ENCODE assay signal across 15 cellular contexts in the genomic region with DNA sequence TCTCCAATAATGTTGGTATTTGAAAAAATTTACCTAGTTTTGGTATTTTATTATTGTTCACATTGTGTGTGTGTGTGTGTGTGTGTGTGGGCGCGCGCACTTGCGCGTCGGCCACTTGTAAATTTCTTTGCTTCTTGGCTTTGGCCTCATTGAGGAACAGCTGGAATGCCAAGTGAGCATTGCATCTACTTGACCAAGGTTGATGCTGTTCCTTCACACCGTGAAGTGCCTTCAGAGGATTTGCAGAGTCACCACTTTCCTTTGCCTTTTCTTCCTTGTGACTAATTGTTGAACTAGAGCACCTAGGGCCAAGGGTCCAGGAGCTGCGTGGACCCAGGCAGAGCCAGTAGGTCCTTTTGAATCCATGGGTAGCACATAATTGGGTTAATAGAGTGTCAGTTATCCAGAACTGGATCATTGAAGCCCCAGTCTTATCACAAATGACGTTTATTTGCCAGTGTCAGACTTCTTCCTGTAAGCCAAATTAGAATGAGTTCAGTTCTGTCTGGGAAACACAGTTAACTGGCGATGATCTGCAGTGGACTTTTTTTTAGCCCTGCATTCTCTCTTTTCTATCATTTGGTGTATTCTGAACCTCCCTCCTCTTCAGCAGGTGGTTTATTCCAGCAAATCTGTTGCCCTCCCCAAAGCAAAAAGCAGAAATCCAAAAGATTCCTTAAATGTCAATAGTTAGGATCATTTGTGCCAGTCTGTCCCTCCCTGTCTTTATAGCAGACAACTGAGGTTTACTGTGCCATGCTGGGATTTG. TPM values are rescaled to one million over a fixed set of nuclear protein-coding genes. Genes with fewer than 3 reads are reported as not detected.
A peak's percentile ranks its signal among the peaks of the same experiment; 100 is the strongest.
DNase-seq lines count a peak whose midpoint lies in the region; ATAC-seq and TF ChIP-seq lines count a peak whose summit lies in the region.
"Had no signal": no experiment of that assay in that cellular context is flagged by ENCODE, and none has a peak within 500 bp of the region (broad histone marks: within the 10 kb centered on the region; RNA-seq: fewer than 3 reads in every experiment).

No MANE protein-coding gene starts in this region.

- H3K27me3 ChIP-seq in right lobe of liver: no peaks in the 10 kb centered on the region
- no peaks in the 10 kb centered on the region for H3K27me3 ChIP-seq in transverse colon

- TF ChIP-seq CTCF in right lobe of liver (IDR thresholded peaks at IDR 0.05): no peak
- TF ChIP-seq CTCF in transverse colon (IDR thresholded peaks at IDR 0.05): no peak

- peaks cover 0 to 15% (median 0%) of the 10 kb centered on the region in 4 donors for H3K36me3 ChIP-seq in right lobe of liver
- no peaks in the 10 kb centered on the region for H3K36me3 ChIP-seq in transverse colon
- H3K36me3 ChIP-seq: SJSA1 had no signal

- TF ChIP-seq POLR2A in right lobe of liver (IDR thresholded peaks at IDR 0.05): no peak
- no peak for TF ChIP-seq POLR2A in transverse colon (IDR thresholded peaks at IDR 0.05)

- H3K9me3 Mint-ChIP-seq in activated naive CD4-positive, alpha-beta T cell treated with anti-CD3 and anti-CD28 coated beads for 36 hours: no peaks in the 10 kb centered on the region
- H3K9me3 Mint-ChIP-seq in activated naive CD4-positive, alpha-beta T cell treated with anti-CD3 and anti-CD28 coated beads, Interleukin-2, amount 50 U/mL, for 72 hours: no peaks in the 10 kb centered on the region
- H3K9me3 Mint-ChIP-seq in activated CD4-positive, alpha-beta memory T cell treated with anti-CD3 and anti-CD28 coated beads for 36 hours: no peaks in the 10 kb centered on the region
- H3K9me3 Mint-ChIP-seq: stimulated activated naive CD8-positive, alpha-beta T cell treated with anti-CD3 and anti-CD28 coated beads, Interleukin-15, amount 100 ng/mL, for 72 hours had no signal

- H3K4me3 ChIP-seq in right lobe of liver: no peak overlapping the region
- no peak overlapping the region for H3K4me3 ChIP-seq in transverse colon
- H3K4me3 ChIP-seq: SJSA1 had no signal

- ATAC-seq in activated naive CD4-positive, alpha-beta T cell treated with anti-CD3 and anti-CD28 coated beads, Interleukin-2, amount 50 U/mL, for 72 hours: no peak
- ATAC-seq in right lobe of liver (peak in 1 of 4 donors; percentile 2), GM21367 (IDR thresholded peaks at IDR 0.05; ENCODE audit: unreplicated experiment) (no peak)
- ATAC-seq: activated CD8-positive, alpha-beta memory T cell treated with anti-CD3 and anti-CD28 coated beads, Interleukin-2, amount 10 ng/mL, durations not matched to agents 7 days and 5 days; stimulated activated naive CD8-positive, alpha-beta T cell treated with anti-CD3 and anti-CD28 coated beads, Interleukin-15, amount 100 ng/mL, for 72 hours had no signal

- no peak for TF ChIP-seq EP300 in transverse colon (IDR thresholded peaks at IDR 0.05; ENCODE audit: low read depth)

- H3K4me1 Mint-ChIP-seq in activated naive CD4-positive, alpha-beta T cell treated with anti-CD3 and anti-CD28 coated beads for 36 hours (ENCODE audit: low read depth): peaks cover 50% of the 10 kb centered on the region
- H3K4me1 Mint-ChIP-seq in activated CD4-positive, alpha-beta memory T cell treated with anti-CD3 and anti-CD28 coated beads for 36 hours (ENCODE audit: low read depth): peaks cover 46% of the 10 kb centered on the region

- in situ Hi-C loops in transverse colon (cut with MboI; ENCODE audit: low pct_ligation_motif_present in 1 of 4, low pct_unique_long_range_greater_than_20kb in 1 of 4, low sequenced_read_pairs in 3 of 4): loop anchor here in 1 of 4 donors (25.0 kb wide), 1 partner anchor 173 kb away; no protein-coding TSS in a partner anchor

- H3K27me3 Mint-ChIP-seq in activated naive CD4-positive, alpha-beta T cell treated with anti-CD3 and anti-CD28 coated beads for 36 hours (ENCODE audit: low read depth): no peaks in the 10 kb centered on the region
- no peaks in the 10 kb centered on the region for H3K27me3 Mint-ChIP-seq in activated CD4-positive, alpha-beta memory T cell treated with anti-CD3 and anti-CD28 coated beads for 36 hours
- H3K27me3 Mint-ChIP-seq: stimulated activated naive CD8-positive, alpha-beta T cell treated with anti-CD3 and anti-CD28 coated beads, Interleukin-15, amount 100 ng/mL, for 72 hours had no signal

- H3K4me1 ChIP-seq in right lobe of liver (peaks cover 0 to 20% (median 0%) of the 10 kb centered on the region in 4 donors), transverse colon (peaks cover 13 to 38% (median 24%) of the 10 kb centered on the region in 4 donors)

- H3K36me3 Mint-ChIP-seq in activated naive CD4-positive, alpha-beta T cell treated with anti-CD3 and anti-CD28 coated beads for 36 hours (ENCODE audit: low read depth): peaks cover 26% of the 10 kb centered on the region
- H3K36me3 Mint-ChIP-seq in activated naive CD4-positive, alpha-beta T cell treated with anti-CD3 and anti-CD28 coated beads, Interleukin-2, amount 50 U/mL, for 72 hours: peaks cover 20 to 24% of the 10 kb centered on the region in 2 donors
- peaks cover 35% of the 10 kb centered on the region for H3K36me3 Mint-ChIP-seq in activated CD4-positive, alpha-beta memory T cell treated with anti-CD3 and anti-CD28 coated beads for 36 hours

- H3K27ac ChIP-seq in right lobe of liver: peak overlapping the region in 2 of 3 donors; percentile 7 to 51
- peak overlapping the region; percentile 35 to 93 (median 44) for H3K27ac ChIP-seq in transverse colon
- H3K27ac ChIP-seq: SJSA1 had no signal

- DNase-seq in activated naive CD4-positive, alpha-beta T cell treated with anti-CD3 and anti-CD28 coated beads for 36 hours: no peak
- no peak for DNase-seq in activated naive CD4-positive, alpha-beta T cell treated with anti-CD3 and anti-CD28 coated beads, Interleukin-2, amount 50 U/mL, for 72 hours (ENCODE audit: low spot score in 2 of 2)
- no peak for DNase-seq in activated CD4-positive, alpha-beta memory T cell treated with anti-CD3 and anti-CD28 coated beads for 36 hours
- DNase-seq in right lobe of liver (no peak), transverse colon (peak; percentile 43), hippocampal formation (lab: John Stamatoyannopoulos, UW) (no peak), NCI-H1105 treated with DMSO at 0.1 percent for 48 hours (lab: John Stamatoyannopoulos, UW) (no peak)
- DNase-seq: activated CD8-positive, alpha-beta memory T cell treated with anti-CD3 and anti-CD28 coated beads, Interleukin-2, amount 10 ng/mL, durations not matched to agents 7 days and 5 days; dermis blood vessel endothelial cell; DMS153; GOT3; KBM-7; stimulated activated naive CD8-positive, alpha-beta T cell treated with anti-CD3 and anti-CD28 coated beads, Interleukin-15, amount 100 ng/mL, for 72 hours had no signal

- H3K9me3 ChIP-seq in right lobe of liver: no peaks in the 10 kb centered on the region
- H3K9me3 ChIP-seq in transverse colon: no peaks in the 10 kb centered on the region
- H3K9me3 ChIP-seq: SJSA1 had no signal

- H3K4me3 Mint-ChIP-seq in activated naive CD4-positive, alpha-beta T cell treated with anti-CD3 and anti-CD28 coated beads for 36 hours: peak overlapping the region; percentile 91
- H3K4me3 Mint-ChIP-seq in activated CD4-positive, alpha-beta memory T cell treated with anti-CD3 and anti-CD28 coated beads for 36 hours: peak overlapping the region; percentile 55
- H3K4me3 Mint-ChIP-seq: activated CD8-positive, alpha-beta memory T cell treated with anti-CD3 and anti-CD28 coated beads, Interleukin-2, amount 10 ng/mL, durations not matched to agents 7 days and 5 days; stimulated activated naive CD8-positive, alpha-beta T cell treated with anti-CD3 and anti-CD28 coated beads, Interleukin-15, amount 100 ng/mL, for 72 hours had no signal

- CTCF ChIA-PET in activated naive CD4-positive, alpha-beta T cell treated with anti-CD3 and anti-CD28 coated beads for 36 hours (lab: Charles Lee): interaction anchor here (1.2 to 1.4 kb wide), 2 partner anchors 57 to 80 kb away, joined by 3 to 6 read pairs; no protein-coding TSS in a partner anchor
- CTCF ChIA-PET in activated CD4-positive, alpha-beta memory T cell treated with anti-CD3 and anti-CD28 coated beads for 36 hours (lab: Charles Lee): interaction anchor here (0.6 to 4.2 kb wide), 5 partner anchors 33 to 115 kb away, joined by 3 to 29 read pairs (median 3); no protein-coding TSS in a partner anchor

- POLR2A ChIA-PET in activated CD4-positive, alpha-beta memory T cell treated with anti-CD3 and anti-CD28 coated beads for 36 hours (lab: Charles Lee): interaction anchor here (1.0 to 1.9 kb wide), 3 partner anchors 33 to 57 kb away, joined by 4 to 5 read pairs (median 4); no protein-coding TSS in a partner anchor

- intact Hi-C loops in activated naive CD4-positive, alpha-beta T cell treated with anti-CD3 and anti-CD28 coated beads for 36 hours (cut with micrococcal nuclease): loop anchor here (1.0 to 5.0 kb wide), 5 partner anchors 57 to 553 kb away; a partner anchor contains a TSS
- intact Hi-C loops in activated CD4-positive, alpha-beta memory T cell treated with anti-CD3 and anti-CD28 coated beads for 36 hours (cut with micrococcal nuclease): loop anchor here (5.0 to 10.0 kb wide), 4 partner anchors 111 to 1568 kb away; a partner anchor contains a TSS
- intact Hi-C loops in right lobe of liver (cut with DNase I) (no loop called here), transverse colon (cut with DNase I; ENCODE audit: low total_unique reads) (no loop called here)

- 89% methylated on average over 10 of the region's 10 CpGs for WGBS in right lobe of liver (ENCODE audit: insufficient coverage, low coverage, low lambda C conversion rate, missing lambda C conversion rate)
- WGBS in transverse colon (ENCODE audit: low coverage in 1 of 2), 2 donors: 66 to 79% methylated on average over 2 to 10 of the region's 10 CpGs

- H3K27ac Mint-ChIP-seq in activated naive CD4-positive, alpha-beta T cell treated with anti-CD3 and anti-CD28 coated beads for 36 hours: peak overlapping the region; percentile 83
- peak overlapping the region in 1 of 2 donors; percentile 18 for H3K27ac Mint-ChIP-seq in activated naive CD4-positive, alpha-beta T cell treated with anti-CD3 and anti-CD28 coated beads, Interleukin-2, amount 50 U/mL, for 72 hours
- H3K27ac Mint-ChIP-seq in activated CD4-positive, alpha-beta memory T cell treated with anti-CD3 and anti-CD28 coated beads for 36 hours: peak overlapping the region; percentile 75
- H3K27ac Mint-ChIP-seq: activated CD8-positive, alpha-beta memory T cell treated with anti-CD3 and anti-CD28 coated beads, Interleukin-2, amount 10 ng/mL, durations not matched to agents 7 days and 5 days had no signal

RNA-seq across cellular contexts. Expression of a gene that starts 2.6 kb away (rescaled TPM):
- total RNA-seq in activated naive CD4-positive, alpha-beta T cell treated with anti-CD3 and anti-CD28 coated beads for 36 hours: 100 to 1,000 TPM; 280 to 294 TPM
- 100 to 1,000 TPM; 282 to 355 TPM for total RNA-seq in activated naive CD4-positive, alpha-beta T cell treated with anti-CD3 and anti-CD28 coated beads, Interleukin-2, amount 50 U/mL, for 72 hours
- total RNA-seq in activated CD4-positive, alpha-beta memory T cell treated with anti-CD3 and anti-CD28 coated beads for 36 hours: 100 to 1,000 TPM; 252 to 268 TPM
- total RNA-seq in right lobe of liver: 10 to 100 TPM; 44.9 to 74.5 (median 55.3) TPM
- 100 to 1,000 TPM in 2 of 4 donors, 10 to 100 TPM in 2; 66.2 to 211 (median 116) TPM for total RNA-seq in transverse colon

Comparison
In these comparisons a context has a peak if more than half of its experiments do, and no peak if none do; other contexts are left out.
1. intact Hi-C loops: an anchor here in activated naive CD4-positive, alpha-beta T cell treated with anti-CD3 and anti-CD28 coated beads for 36 hours (1.0 to 5.0 kb wide) and activated CD4-positive, alpha-beta memory T cell treated with anti-CD3 and anti-CD28 coated beads for 36 hours (5.0 to 10.0 kb wide); none called in right lobe of liver and transverse colon.